In the genomic region with DNA sequence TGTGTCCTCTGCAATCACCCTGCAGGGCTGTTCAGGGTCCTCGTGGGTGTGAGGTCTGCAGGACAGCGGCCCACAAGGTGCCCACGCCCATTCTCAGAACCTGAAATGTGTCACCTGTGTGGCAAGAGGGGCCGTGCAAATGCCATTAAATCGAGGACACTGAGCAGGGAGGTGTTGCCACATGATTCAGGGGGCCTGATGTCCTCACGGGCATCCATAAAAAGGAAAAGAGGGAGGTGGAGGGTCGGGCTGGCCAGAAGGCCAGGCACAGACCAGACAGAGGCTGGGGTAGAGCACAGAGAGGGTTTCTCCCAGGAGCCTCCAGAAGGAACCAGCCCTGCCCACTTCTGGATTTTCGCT, we compare ENCODE assay signal across 21 cellular contexts.
DNase-seq lines count a peak whose midpoint lies in the region; ATAC-seq and TF ChIP-seq lines count a peak whose summit lies in the region.
"Had no signal": no experiment of that assay in that cellular context is flagged by ENCODE, and none has a peak within 500 bp of the region (broad histone marks: within the 10 kb centered on the region; RNA-seq: fewer than 3 reads in every experiment).

No MANE protein-coding gene starts in this region.

- no peaks in the 10 kb centered on the region for H4K20me1 ChIP-seq in osteoblast (ENCODE audit: insufficient read depth, low read length)

- DNase-seq in activated CD8-positive, alpha-beta memory T cell treated with anti-CD3 and anti-CD28 coated beads, Interleukin-2, amount 50 U/mL, for 48 hours, result peak; percentile 46
- DNase-seq in activated CD8-positive, alpha-beta memory T cell treated with anti-CD3 and anti-CD28 coated beads, Interleukin-2, amount 10 ng/mL, durations not matched to agents 7 days and 5 days, result no peak
- DNase-seq in T-helper 17 cell (no peak), osteoblast (ENCODE audit: insufficient read length, low spot score, missing footprints) (peak; percentile 67), NCI-H1105 (lab: John Stamatoyannopoulos, UW) (no peak), SJCRH30 (no peak)
- DNase-seq in naive thymus-derived CD8-positive, alpha-beta T cell, result no peak
- DNase-seq: CD4-positive, alpha-beta memory T cell; COR-L47; NCI-H1092; NCI-H1436; NCI-H187; NCI-H2081 treated with DMSO at 0.1 percent for 48 hours; NCI-H2171; NCI-H226; NCI-H510A; NCI-H69; SHP77 treated with DMSO at 0.1 percent for 48 hours had no signal

- H3K27me3 Mint-ChIP-seq in activated CD8-positive, alpha-beta memory T cell treated with anti-CD3 and anti-CD28 coated beads, Interleukin-2, amount 10 ng/mL, durations not matched to agents 7 days and 5 days, result peaks cover 13% of the 10 kb centered on the region
- peaks cover 6% of the 10 kb centered on the region for H3K27me3 Mint-ChIP-seq in T-helper 17 cell
- H3K27me3 Mint-ChIP-seq in naive thymus-derived CD8-positive, alpha-beta T cell, result no peaks in the 10 kb centered on the region
- H3K27me3 Mint-ChIP-seq: CD4-positive, alpha-beta memory T cell had no signal

- H3K27me3 ChIP-seq in osteoblast (ENCODE audit: insufficient read depth, low read length) (no peaks in the 10 kb centered on the region), SJCRH30 (no peaks in the 10 kb centered on the region)

- H3K4me2 ChIP-seq in osteoblast (ENCODE audit: insufficient read depth, low read length), result no peak overlapping the region

- no peak for TF ChIP-seq CTCF in osteoblast (IDR thresholded peaks at IDR 0.05; ENCODE audit: extremely low read depth, low read depth, low read length)

- H3K4me1 ChIP-seq in osteoblast (ENCODE audit: insufficient read depth, low read length), result no peaks in the 10 kb centered on the region
- no peaks in the 10 kb centered on the region for H3K4me1 ChIP-seq in SJCRH30

- no peaks in the 10 kb centered on the region for H3K9me3 Mint-ChIP-seq in activated CD8-positive, alpha-beta memory T cell treated with anti-CD3 and anti-CD28 coated beads, Interleukin-2, amount 10 ng/mL, durations not matched to agents 7 days and 5 days (ENCODE audit: low read depth)
- H3K9me3 Mint-ChIP-seq in naive thymus-derived CD8-positive, alpha-beta T cell, result no peaks in the 10 kb centered on the region
- H3K9me3 Mint-ChIP-seq: CD4-positive, alpha-beta memory T cell had no signal

- no peaks in the 10 kb centered on the region for H3K9me3 ChIP-seq in T-helper 17 cell (ENCODE audit: control insufficient read depth, low read length, poor library complexity, severe bottlenecking)
- peaks cover 4% of the 10 kb centered on the region for H3K9me3 ChIP-seq in osteoblast (ENCODE audit: low read depth, low read length)
- H3K9me3 ChIP-seq in SJCRH30 (replicated peaks), result no peaks in the 10 kb centered on the region

- ATAC-seq in activated CD8-positive, alpha-beta memory T cell treated with anti-CD3 and anti-CD28 coated beads, Interleukin-2, amount 10 ng/mL, durations not matched to agents 7 days and 5 days, result no peak
- ATAC-seq in T-helper 17 cell, result no peak
- ATAC-seq in naive thymus-derived CD8-positive, alpha-beta T cell, result no peak
- ATAC-seq: GM12878 had no signal

- H3K27ac ChIP-seq in osteoblast (ENCODE audit: low read depth, low read length) (no peak overlapping the region), SJCRH30 (no peak overlapping the region)
- H3K27ac ChIP-seq: RWPE1, SK-N-MC had no signal

- no peaks in the 10 kb centered on the region for H3K79me2 ChIP-seq in osteoblast (ENCODE audit: insufficient read depth, low read length)

- H3K4me1 Mint-ChIP-seq in activated CD8-positive, alpha-beta memory T cell treated with anti-CD3 and anti-CD28 coated beads, Interleukin-2, amount 10 ng/mL, durations not matched to agents 7 days and 5 days, result peaks cover 18% of the 10 kb centered on the region
- H3K4me1 Mint-ChIP-seq in T-helper 17 cell, result peaks cover 27% of the 10 kb centered on the region
- peaks cover 20 to 38% (median 33%) of the 10 kb centered on the region in 4 donors for H3K4me1 Mint-ChIP-seq in naive thymus-derived CD8-positive, alpha-beta T cell

- H3K4me3 Mint-ChIP-seq in activated CD8-positive, alpha-beta memory T cell treated with anti-CD3 and anti-CD28 coated beads, Interleukin-2, amount 10 ng/mL, durations not matched to agents 7 days and 5 days, result no peak overlapping the region
- no peak overlapping the region for H3K4me3 Mint-ChIP-seq in T-helper 17 cell
- no peak overlapping the region for H3K4me3 Mint-ChIP-seq in naive thymus-derived CD8-positive, alpha-beta T cell

- no peaks in the 10 kb centered on the region for H3K36me3 ChIP-seq in osteoblast (ENCODE audit: insufficient read depth, low read length)
- H3K36me3 ChIP-seq in SJCRH30, result no peaks in the 10 kb centered on the region

- H2AFZ ChIP-seq in osteoblast (ENCODE audit: low read length), result no peak overlapping the region

- POLR2A ChIA-PET in naive thymus-derived CD8-positive, alpha-beta T cell (lab: Charles Lee), result no interaction called here

- H3K4me3 ChIP-seq in osteoblast (ENCODE audit: insufficient read depth, low read length), result no peak overlapping the region
- H3K4me3 ChIP-seq in SJCRH30, result no peak overlapping the region
- H3K4me3 ChIP-seq: GM12878, SK-N-MC had no signal

- no peak overlapping the region for H3K27ac Mint-ChIP-seq in activated CD8-positive, alpha-beta memory T cell treated with anti-CD3 and anti-CD28 coated beads, Interleukin-2, amount 10 ng/mL, durations not matched to agents 7 days and 5 days
- peak overlapping the region; percentile 86 for H3K27ac Mint-ChIP-seq in T-helper 17 cell
- H3K27ac Mint-ChIP-seq in naive thymus-derived CD8-positive, alpha-beta T cell, result peak overlapping the region in 3 of 10 donors; percentile 11 to 88 (median 44)

- CTCF ChIA-PET in activated CD8-positive, alpha-beta memory T cell treated with anti-CD3 and anti-CD28 coated beads, Interleukin-2, amount 10 ng/mL, durations not matched to agents 7 days and 5 days (lab: Charles Lee), result interaction anchor here (1.0 to 1.7 kb wide), 2 partner anchors 201 to 526 kb away, joined by 3 to 8 read pairs; no protein-coding TSS in a partner anchor

- H3K36me3 Mint-ChIP-seq in activated CD8-positive, alpha-beta memory T cell treated with anti-CD3 and anti-CD28 coated beads, Interleukin-2, amount 10 ng/mL, durations not matched to agents 7 days and 5 days, result no peaks in the 10 kb centered on the region
- peaks cover 6% of the 10 kb centered on the region for H3K36me3 Mint-ChIP-seq in T-helper 17 cell (ENCODE audit: low read depth)
- no peaks in the 10 kb centered on the region for H3K36me3 Mint-ChIP-seq in naive thymus-derived CD8-positive, alpha-beta T cell
- H3K36me3 Mint-ChIP-seq: CD4-positive, alpha-beta memory T cell had no signal

Comparison
In these comparisons a context has a peak if more than half of its experiments do, and no peak if none do; other contexts are left out.
1. DNase-seq: peak in activated CD8-positive, alpha-beta memory T cell treated with anti-CD3 and anti-CD28 coated beads, Interleukin-2, amount 50 U/mL, for 48 hours (single experiment) and osteoblast (single experiment); none in activated CD8-positive, alpha-beta memory T cell treated with anti-CD3 and anti-CD28 coated beads, Interleukin-2, amount 10 ng/mL, durations not matched to agents 7 days and 5 days (single experiment), T-helper 17 cell (0 of 3), NCI-H1105 (single experiment), naive thymus-derived CD8-positive, alpha-beta T cell (0 of 10) and SJCRH30 (0 of 2).